8 cellular contexts compared by ENCODE assay signal in the genomic region with DNA sequence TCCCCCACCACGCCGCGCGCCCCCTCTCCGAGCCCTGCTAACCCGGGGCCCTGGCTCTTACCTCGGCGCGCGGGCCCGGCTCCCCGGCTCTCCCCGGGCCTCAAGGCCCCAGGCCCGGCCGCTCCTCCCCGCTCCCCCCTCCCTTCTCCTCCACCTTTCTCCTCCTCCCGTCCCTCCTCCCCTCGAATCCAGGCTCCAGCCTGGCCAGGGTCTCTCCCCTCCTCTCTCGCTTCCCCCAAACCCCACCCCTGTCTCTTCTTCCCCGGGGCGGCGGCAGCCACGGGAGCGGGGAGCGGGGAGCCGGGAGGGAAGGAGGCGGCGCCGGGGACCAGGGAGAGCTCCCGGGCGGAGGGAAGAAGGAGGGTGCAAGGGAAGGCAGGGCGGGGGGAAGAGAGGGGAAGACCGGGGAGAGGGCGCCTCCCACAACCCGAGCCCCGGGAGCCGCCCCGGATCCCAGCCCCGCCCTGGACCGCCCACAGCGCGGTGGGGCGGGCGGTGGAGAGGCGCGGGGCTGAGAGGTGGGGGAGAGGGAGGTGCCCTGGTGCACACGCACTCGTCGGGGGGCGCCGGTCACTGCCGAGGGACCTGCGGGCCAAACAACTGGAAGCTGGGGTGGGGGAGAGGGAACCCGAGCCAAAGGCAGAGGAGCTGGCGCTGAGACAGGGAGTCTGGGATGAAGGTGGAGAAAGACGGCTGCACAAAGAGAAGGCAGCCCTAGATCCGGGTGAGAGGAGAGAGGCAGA. TPM values are rescaled to one million over a fixed set of nuclear protein-coding genes. Genes with fewer than 3 reads are reported as not detected.
DNase-seq lines count a peak whose midpoint lies in the region; ATAC-seq and TF ChIP-seq lines count a peak whose summit lies in the region.

TSS of gene GABBR1 (minus strand) at position 395 of the 743 bp plus-strand sequence. CDS start 798 bp downstream, outside the sequence.

- no peak for TF ChIP-seq CTCF in coronary artery (IDR thresholded peaks at IDR 0.05)

- DNase-seq in NCI-H524 treated with DMSO at 0.1 percent for 48 hours (lab: John Stamatoyannopoulos, UW) (peak; percentile 48), coronary artery (ENCODE audit: low spot score) (peak; percentile 93), left lobe of liver (ENCODE audit: low spot score) (peak; percentile 59), cortex of kidney (lab: John Stamatoyannopoulos, UW) (no peak)
- peak; percentile 61 for DNase-seq in activated CD4-positive, alpha-beta T cell treated with anti-CD3 and anti-CD28 coated beads, Interleukin-2, amount 50 U/mL, for 1 hour
- peak; percentile 73 to 80 for DNase-seq in stimulated activated CD4-positive, alpha-beta T cell treated with anti-CD3 and anti-CD28 coated beads, Interleukin-2, amount 100 ng/mL, for 24 hours

- ATAC-seq in GM18867 (IDR thresholded peaks at IDR 0.05; ENCODE audit: unreplicated experiment) (peak; percentile 68), HG03280 (IDR thresholded peaks at IDR 0.05; ENCODE audit: unreplicated experiment) (peak; percentile 58), left lobe of liver (peak; percentile 85)

- H3K4me3 ChIP-seq in coronary artery: peak within 1 kb of the TSS; percentile 89

- H3K27ac ChIP-seq in coronary artery: peak within 1 kb of the TSS; percentile 82 to 84

RNA-seq across cellular contexts. Expression of gene GABBR1, which starts in this region (rescaled TPM):
- 3.0 TPM for total RNA-seq in left lobe of liver
